8 cellular contexts compared by ENCODE assay signal in genomic region chr6:142112451-142113061, GRCh38.
DNase-seq lines count a peak whose midpoint lies in the region; ATAC-seq lines count a peak whose summit lies in the region.

No MANE protein-coding gene starts in this region.

- H3K27ac Mint-ChIP-seq in memory B cell = no peak overlapping the region

- H3K4me1 Mint-ChIP-seq in memory B cell = no peaks in the 10 kb centered on the region

- no peaks in the 10 kb centered on the region for H3K36me3 Mint-ChIP-seq in memory B cell

- H3K27me3 Mint-ChIP-seq in memory B cell = no peaks in the 10 kb centered on the region

- no peak overlapping the region for H3K4me3 Mint-ChIP-seq in memory B cell

- H3K9me3 Mint-ChIP-seq in memory B cell = no peaks in the 10 kb centered on the region

- ATAC-seq in HG03175 (IDR thresholded peaks at IDR 0.05; ENCODE audit: unreplicated experiment) = peak; percentile 69
- no peak for ATAC-seq in memory B cell (ENCODE audit: low read depth)
- no peak for ATAC-seq in HG03460 (IDR thresholded peaks at IDR 0.05; ENCODE audit: unreplicated experiment)

- DNase-seq in GM03348 (ENCODE audit: low spot score) (peak; percentile 68), NCI-H526 (lab: John Stamatoyannopoulos, UW) (peak; percentile 49 to 86), memory B cell (ENCODE audit: low spot score in 2 of 2) (peak; percentile 46 to 55)
- DNase-seq in activated CD4-positive, alpha-beta T cell treated with anti-CD3 and anti-CD28 coated beads, Interleukin-2, amount 50 U/mL, for 4 hours = peak; percentile 61 to 66
- DNase-seq in effector CD8-positive, alpha-beta T cell (lab: John Stamatoyannopoulos, UW) = peak; percentile 46
- DNase-seq in stimulated activated CD8-positive, alpha-beta memory T cell treated with anti-CD3 and anti-CD28 coated beads, Interleukin-2, amount 100 ng/mL, for 1 hour (ENCODE audit: low read depth in 2 of 2) = peak; percentile 7 to 39
